20 cellular contexts compared by ENCODE assay signal in the genomic region with DNA sequence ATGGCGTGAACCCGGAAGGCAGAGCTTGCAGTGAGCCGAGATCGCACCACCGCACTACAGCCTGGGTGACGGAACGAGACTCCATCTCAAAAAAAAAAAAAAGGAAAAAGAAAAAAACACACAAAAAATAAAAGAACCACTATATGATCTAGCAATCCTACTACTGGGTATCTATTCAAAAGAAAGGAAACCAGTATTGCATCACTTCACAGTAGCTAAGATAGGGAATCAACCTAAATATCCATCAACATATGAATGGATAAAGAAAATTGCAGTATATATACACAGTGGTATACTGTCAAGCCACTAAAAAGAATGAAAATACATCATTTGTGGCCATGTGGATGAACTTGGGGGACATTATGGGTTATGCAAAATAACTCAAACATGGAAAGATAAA. TPM values are rescaled to one million over a fixed set of nuclear protein-coding genes. Genes with fewer than 3 reads are reported as not detected.
A peak's percentile ranks its signal among the peaks of the same experiment; 100 is the strongest.
DNase-seq lines count a peak whose midpoint lies in the region; ATAC-seq, FAIRE-seq and TF ChIP-seq lines count a peak whose summit lies in the region.
"Had no signal": no experiment of that assay in that cellular context is flagged by ENCODE, and none has a peak within 500 bp of the region (broad histone marks: within the 10 kb centered on the region; RNA-seq: fewer than 3 reads in every experiment).

No MANE protein-coding gene starts in this region.

- H3K4me1 Mint-ChIP-seq in activated T-cell treated with anti-CD3 and anti-CD28 coated beads, Interleukin-2, amount 50 U/mL, for 72 hours (ENCODE audit: low read depth), result peaks cover 10% of the 10 kb centered on the region
- H3K4me1 Mint-ChIP-seq in activated T-cell treated with anti-CD3 and anti-CD28 coated beads, Interleukin-2, amount 50 U/mL, for 4 hours (ENCODE audit: low read depth), result peaks cover 5% of the 10 kb centered on the region
- H3K4me1 Mint-ChIP-seq in stimulated activated naive CD8-positive, alpha-beta T cell treated with anti-CD3 and anti-CD28 coated beads, Interleukin-15, Interleukin-2, amounts not matched to agents 100 ng/mL and 50 ng/mL, for 24 hours (ENCODE audit: low read depth), result peaks cover 21% of the 10 kb centered on the region
- H3K4me1 Mint-ChIP-seq in stimulated activated naive CD8-positive, alpha-beta T cell treated with anti-CD3 and anti-CD28 coated beads, Interleukin-15, amount 100 ng/mL, for 72 hours, result peaks cover 28% of the 10 kb centered on the region
- peaks cover 18 to 23% of the 10 kb centered on the region in 2 donors for H3K4me1 Mint-ChIP-seq in stimulated activated naive B cell treated with anti-CD40 and anti-IgM and Interleukin-4, amounts not matched to agents 10 μg/mL and 1 μg/mL and 100 μg/mL, for 72 hours

- no peak overlapping the region for H3K4me3 ChIP-seq in K562
- H3K4me3 ChIP-seq: MG63 had no signal

- peaks cover under 1 to 4% of the 10 kb centered on the region in 2 donors for H3K9me3 Mint-ChIP-seq in activated T-cell treated with anti-CD3 and anti-CD28 coated beads, Interleukin-2, amount 50 U/mL, for 72 hours
- no peaks in the 10 kb centered on the region for H3K9me3 Mint-ChIP-seq in activated T-cell treated with anti-CD3 and anti-CD28 coated beads, Interleukin-2, amount 50 U/mL, for 4 hours
- H3K9me3 Mint-ChIP-seq in stimulated activated naive CD8-positive, alpha-beta T cell treated with anti-CD3 and anti-CD28 coated beads, Interleukin-15, Interleukin-2, amounts not matched to agents 100 ng/mL and 50 ng/mL, for 24 hours, result peaks cover 4% of the 10 kb centered on the region
- peaks cover 8 to 24% of the 10 kb centered on the region in 2 donors for H3K9me3 Mint-ChIP-seq in stimulated activated naive CD8-positive, alpha-beta T cell treated with anti-CD3 and anti-CD28 coated beads, Interleukin-15, amount 100 ng/mL, for 72 hours
- H3K9me3 Mint-ChIP-seq in stimulated activated naive B cell treated with anti-CD40 and anti-IgM and Interleukin-4, amounts not matched to agents 10 μg/mL and 1 μg/mL and 100 μg/mL, for 72 hours, result peaks cover 15% of the 10 kb centered on the region in 2 donors

- no peak overlapping the region for H3K9ac ChIP-seq in K562 (ENCODE audit: insufficient read depth in 1 of 2, low read depth in 2 of 2, low read length in 2 of 2)

- no peak for TF ChIP-seq RAD21 in K562 (CRISPR knock-in tag; conservative IDR thresholded peaks at IDR 0.05 in 1 of 2, IDR thresholded peaks at IDR 0.05 in 1 of 2)

- no CpG with 5 or more reads among the region's 7 CpGs for WGBS in K562 (ENCODE audit: insufficient coverage, low coverage, missing lambda C conversion rate)

- H3K9me3 ChIP-seq in K562 (replicated peaks; ENCODE audit: control insufficient read depth, insufficient read depth, low read depth, low read length), result no peaks in the 10 kb centered on the region; the same call in 1 of the 2 replicates

- POLR2A ChIA-PET in K562 (lab: Yijun Ruan, JAX), result no interaction called here

- CTCF ChIA-PET in K562 (lab: Yijun Ruan, JAX; ENCODE audit: low intra/inter-chr PET ratio), result no interaction called here

- peaks cover 59% of the 10 kb centered on the region for H3K36me3 ChIP-seq in K562 (ENCODE audit: control insufficient read depth, insufficient read depth, low read length)

- no peaks in the 10 kb centered on the region for H3K9me1 ChIP-seq in K562 (ENCODE audit: control insufficient read depth, insufficient read depth, low read length)

- H3K27ac Mint-ChIP-seq in activated T-cell treated with anti-CD3 and anti-CD28 coated beads, Interleukin-2, amount 50 U/mL, for 72 hours, result peak overlapping the region; percentile 17
- peak overlapping the region; percentile 22 for H3K27ac Mint-ChIP-seq in stimulated activated naive CD8-positive, alpha-beta T cell treated with anti-CD3 and anti-CD28 coated beads, Interleukin-15, Interleukin-2, amounts not matched to agents 100 ng/mL and 50 ng/mL, for 24 hours
- H3K27ac Mint-ChIP-seq in stimulated activated naive CD8-positive, alpha-beta T cell treated with anti-CD3 and anti-CD28 coated beads, Interleukin-15, amount 100 ng/mL, for 72 hours, result no peak overlapping the region
- peak overlapping the region; percentile 3 for H3K27ac Mint-ChIP-seq in stimulated activated naive B cell treated with anti-CD40 and anti-IgM and Interleukin-4, amounts not matched to agents 10 μg/mL and 1 μg/mL and 100 μg/mL, for 72 hours

- no peaks in the 10 kb centered on the region; the same call in 2 of the 3 replicates for H3K79me2 ChIP-seq in K562 (ENCODE audit: control insufficient read depth, insufficient read depth, low read length)

- TF ChIP-seq CTCF in K562 (IDR thresholded peaks at IDR 0.05 in 2 of 3, conservative IDR thresholded peaks at IDR 0.05 in 1 of 3; ENCODE audit: insufficient read depth in 2 of 3, low read depth in 1 of 3, low read length in 3 of 3), result no peak

- H3K4me1 ChIP-seq in K562 (replicated peaks in 1 of 2; ENCODE audit: control insufficient read depth in 2 of 2, insufficient read depth in 2 of 2, low read length in 2 of 2), result no peaks in the 10 kb centered on the region

- H3K4me3 Mint-ChIP-seq in activated T-cell treated with anti-CD3 and anti-CD28 coated beads, Interleukin-2, amount 50 U/mL, for 72 hours, result no peak overlapping the region
- H3K4me3 Mint-ChIP-seq in activated T-cell treated with anti-CD3 and anti-CD28 coated beads, Interleukin-2, amount 50 U/mL, for 4 hours, result no peak overlapping the region
- no peak overlapping the region for H3K4me3 Mint-ChIP-seq in stimulated activated naive CD8-positive, alpha-beta T cell treated with anti-CD3 and anti-CD28 coated beads, Interleukin-15, Interleukin-2, amounts not matched to agents 100 ng/mL and 50 ng/mL, for 24 hours
- no peak overlapping the region for H3K4me3 Mint-ChIP-seq in stimulated activated naive CD8-positive, alpha-beta T cell treated with anti-CD3 and anti-CD28 coated beads, Interleukin-15, amount 100 ng/mL, for 72 hours
- H3K4me3 Mint-ChIP-seq in stimulated activated naive B cell treated with anti-CD40 and anti-IgM and Interleukin-4, amounts not matched to agents 10 μg/mL and 1 μg/mL and 100 μg/mL, for 72 hours, result no peak overlapping the region
- H3K4me3 Mint-ChIP-seq: CD4-positive, CD25-positive, alpha-beta regulatory T cell had no signal

- no peak for DNase-seq in activated T-cell treated with anti-CD3 and anti-CD28 coated beads, Interleukin-2, amount 50 U/mL, for 72 hours
- DNase-seq in activated T-cell treated with anti-CD3 and anti-CD28 coated beads, Interleukin-2, amount 50 U/mL, for 4 hours, result no peak
- DNase-seq in stimulated activated naive CD8-positive, alpha-beta T cell treated with anti-CD3 and anti-CD28 coated beads, Interleukin-15, amount 100 ng/mL, for 72 hours, result no peak
- no peak for DNase-seq in K562 (ENCODE audit: extremely low read depth in 1 of 4, low spot score in 3 of 4)
- DNase-seq in stimulated activated naive B cell treated with anti-CD40 and anti-IgM and Interleukin-4, amounts not matched to agents 10 μg/mL and 1 μg/mL and 100 μg/mL, for 72 hours, result no peak
- no peak for DNase-seq in globus pallidus (ENCODE audit: low spot score)
- DNase-seq: CD4-positive, CD25-positive, alpha-beta regulatory T cell; DMS53; KG1; MG63; NCI-H1105 treated with DMSO at 0.1 percent for 48 hours; NCI-H2029; NCI-H2227 treated with DMSO at 0.1 percent for 48 hours; NCI-H69; SHP77 had no signal

- H4K20me1 ChIP-seq in K562 (replicated peaks; ENCODE audit: control insufficient read depth, insufficient read depth, low read length), result no peaks in the 10 kb centered on the region

- no peak for ATAC-seq in activated T-cell treated with anti-CD3 and anti-CD28 coated beads, Interleukin-2, amount 50 U/mL, for 72 hours (replicated peaks in 1 of 2)
- ATAC-seq in activated T-cell treated with anti-CD3 and anti-CD28 coated beads, Interleukin-2, amount 50 U/mL, for 4 hours, result no peak
- no peak for ATAC-seq in stimulated activated naive CD8-positive, alpha-beta T cell treated with anti-CD3 and anti-CD28 coated beads, Interleukin-15, amount 100 ng/mL, for 72 hours
- no peak for ATAC-seq in K562
- ATAC-seq in stimulated activated naive B cell treated with anti-CD40 and anti-IgM and Interleukin-4, amounts not matched to agents 10 μg/mL and 1 μg/mL and 100 μg/mL, for 72 hours (replicated peaks), result no peak
- ATAC-seq in HG02571 (IDR thresholded peaks at IDR 0.05; ENCODE audit: unreplicated experiment), result no peak
- ATAC-seq: Panc1 had no signal

- peaks cover 30 to 69% of the 10 kb centered on the region in 2 donors for H3K36me3 Mint-ChIP-seq in activated T-cell treated with anti-CD3 and anti-CD28 coated beads, Interleukin-2, amount 50 U/mL, for 72 hours (ENCODE audit: insufficient read depth in 2 of 2)
- peaks cover 78% of the 10 kb centered on the region for H3K36me3 Mint-ChIP-seq in activated T-cell treated with anti-CD3 and anti-CD28 coated beads, Interleukin-2, amount 50 U/mL, for 4 hours (ENCODE audit: insufficient read depth)
- peaks cover 93% of the 10 kb centered on the region for H3K36me3 Mint-ChIP-seq in stimulated activated naive CD8-positive, alpha-beta T cell treated with anti-CD3 and anti-CD28 coated beads, Interleukin-15, Interleukin-2, amounts not matched to agents 100 ng/mL and 50 ng/mL, for 24 hours (ENCODE audit: low read depth)
- H3K36me3 Mint-ChIP-seq in stimulated activated naive B cell treated with anti-CD40 and anti-IgM and Interleukin-4, amounts not matched to agents 10 μg/mL and 1 μg/mL and 100 μg/mL, for 72 hours, result peaks cover 73 to 85% of the 10 kb centered on the region in 2 donors

- H3K27me3 ChIP-seq in K562 (ENCODE audit: control insufficient read depth in 2 of 2, insufficient read depth in 2 of 2, low read length in 2 of 2), result no peaks in the 10 kb centered on the region
- H3K27me3 ChIP-seq: MG63 had no signal

- no TSS peak for BruUV-seq in K562 (replicated peaks; lab: Mats Ljungman, UMichigan)

- in situ Hi-C loops in K562 (cut with MboI), result no loop called here

- no peak overlapping the region for H3K27ac ChIP-seq in K562 (ENCODE audit: extremely low read depth, low read depth, low read length)
- H3K27ac ChIP-seq: RWPE1 had no signal

- no peak overlapping the region for H3K4me2 ChIP-seq in K562 (ENCODE audit: insufficient read depth, low read length)

- H3K27me3 Mint-ChIP-seq in activated T-cell treated with anti-CD3 and anti-CD28 coated beads, Interleukin-2, amount 50 U/mL, for 72 hours (ENCODE audit: low read depth), result no peaks in the 10 kb centered on the region
- H3K27me3 Mint-ChIP-seq in activated T-cell treated with anti-CD3 and anti-CD28 coated beads, Interleukin-2, amount 50 U/mL, for 4 hours (ENCODE audit: low read depth), result no peaks in the 10 kb centered on the region
- no peaks in the 10 kb centered on the region for H3K27me3 Mint-ChIP-seq in stimulated activated naive CD8-positive, alpha-beta T cell treated with anti-CD3 and anti-CD28 coated beads, Interleukin-15, Interleukin-2, amounts not matched to agents 100 ng/mL and 50 ng/mL, for 24 hours
- no peaks in the 10 kb centered on the region for H3K27me3 Mint-ChIP-seq in stimulated activated naive CD8-positive, alpha-beta T cell treated with anti-CD3 and anti-CD28 coated beads, Interleukin-15, amount 100 ng/mL, for 72 hours
- H3K27me3 Mint-ChIP-seq in stimulated activated naive B cell treated with anti-CD40 and anti-IgM and Interleukin-4, amounts not matched to agents 10 μg/mL and 1 μg/mL and 100 μg/mL, for 72 hours, result no peaks in the 10 kb centered on the region
- H3K27me3 Mint-ChIP-seq: CD4-positive, CD25-positive, alpha-beta regulatory T cell had no signal

- TF ChIP-seq EP300 in K562 (IDR thresholded peaks at IDR 0.05; ENCODE audit: low read length), result no peak

- no peak for TF ChIP-seq POLR2A in K562 (conservative IDR thresholded peaks at IDR 0.05)

- intact Hi-C loops in K562 (cut with micrococcal nuclease), result no loop called here

- H2AFZ ChIP-seq in K562 (ENCODE audit: low read depth, low read length), result no peak overlapping the region

- no peak for FAIRE-seq in K562 (lab: Jason Lieb, UNC)
- FAIRE-seq: H54 had no signal

RNA-seq across cellular contexts. Expression of a gene that starts 37.9 kb away (rescaled TPM):
- 10 to 100 TPM; 10.4 to 12.4 TPM for total RNA-seq in activated T-cell treated with anti-CD3 and anti-CD28 coated beads, Interleukin-2, amount 50 U/mL, for 72 hours
- 10 to 100 TPM; 29.2 to 44.7 (median 35.8) TPM for total RNA-seq in activated T-cell treated with anti-CD3 and anti-CD28 coated beads, Interleukin-2, amount 50 U/mL, for 4 hours
- 17.0 and 32.8 TPM in 2 replicates for total RNA-seq in K562 (2011; cell fraction: chromatin; rRNA removed; ENCODE audit: low replicate concordance)
- 11.8 and 14.9 TPM in 2 replicates for total RNA-seq in K562 (2011; cell fraction: nucleolus; rRNA removed)
- total RNA-seq in K562 (2011; cell fraction: nucleoplasm; rRNA removed), result 22.3 and 41.6 TPM in 2 replicates
- total RNA-seq in K562 (2014; rRNA removed) (40.4 and 44.3 TPM in 2 replicates), K562 (2014; rRNA removed; fragmentation: Illumina TruSeq; extraction: Trizol) (37.4 and 43.3 TPM in 2 replicates), K562 (2015; rRNA removed; fragmentation: Illumina TruSeq; extraction: Trizol) (38.9 and 44.7 TPM in 2 replicates), K562 (2021) (24.9 and 28.3 TPM in 2 replicates)
- polyA plus RNA-seq in K562 (2011; rRNA removed) (28.6 and 39.0 TPM in 2 replicates), K562 (2014; fragmentation: Illumina TruSeq; extraction: Trizol) (30.7 and 34.7 TPM in 2 replicates), K562 (2014; fragmentation: Nextera tagmentation; extraction: Ambion mirVana) (1 to 10 TPM; 9.1 to 9.9 TPM), K562 (2014; rRNA removed) (46.5 and 55.6 TPM in 2 replicates)
- 27.0 and 29.4 TPM in 2 replicates for polyA plus RNA-seq in K562 (2011; cell fraction: cytosol; rRNA removed)
- 12.6 and 13.0 TPM in 2 replicates for polyA plus RNA-seq in K562 (2011; cell fraction: nucleus; rRNA removed)
- 30.8 and 32.2 TPM in 2 replicates for polyA plus RNA-seq in K562 (2012)
- polyA minus RNA-seq in K562 (2011; rRNA and poly(A)+ RNA removed), result 20.9 and 23.4 TPM in 2 replicates
- polyA minus RNA-seq in K562 (2011; cell fraction: cytosol; rRNA and poly(A)+ RNA removed), result 14.1 TPM in 2 replicates
- polyA minus RNA-seq in K562 (2011; cell fraction: nucleus; rRNA and poly(A)+ RNA removed), result 7.4 and 12.0 TPM in 2 replicates

RNA-seq across cellular contexts. Expression of a gene that starts 57.5 kb away (rescaled TPM):
- 100 to 1,000 TPM; 125 to 143 TPM for total RNA-seq in activated T-cell treated with anti-CD3 and anti-CD28 coated beads, Interleukin-2, amount 50 U/mL, for 72 hours
- 10 to 100 TPM; 55.2 to 71.1 (median 59.5) TPM for total RNA-seq in activated T-cell treated with anti-CD3 and anti-CD28 coated beads, Interleukin-2, amount 50 U/mL, for 4 hours
- 48.7 and 75.1 TPM in 2 replicates for total RNA-seq in K562 (2011; cell fraction: chromatin; rRNA removed; ENCODE audit: low replicate concordance)
- total RNA-seq in K562 (2011; cell fraction: nucleolus; rRNA removed), result 20.5 and 29.2 TPM in 2 replicates
- total RNA-seq in K562 (2011; cell fraction: nucleoplasm; rRNA removed), result 33.9 and 56.9 TPM in 2 replicates
- 10.3 and 17.8 TPM in 2 replicates for total RNA-seq in K562 (2014; rRNA removed)
- total RNA-seq in K562 (2014; rRNA removed; fragmentation: Illumina TruSeq; extraction: Trizol), result 29.4 and 32.3 TPM in 2 replicates
- total RNA-seq in K562 (2015; rRNA removed; fragmentation: Illumina TruSeq; extraction: Trizol), result 19.5 and 20.0 TPM in 2 replicates
- total RNA-seq in K562 (2021), result 30.8 and 34.6 TPM in 2 replicates
- polyA plus RNA-seq in K562 (2011; rRNA removed), result 50.5 and 51.3 TPM in 2 replicates
- polyA plus RNA-seq in K562 (2011; cell fraction: cytosol; rRNA removed), result 31.8 and 35.3 TPM in 2 replicates
- polyA plus RNA-seq in K562 (2011; cell fraction: nucleus; rRNA removed), result 57.7 and 83.1 TPM in 2 replicates
- 20.1 and 25.2 TPM in 2 replicates for polyA plus RNA-seq in K562 (2012)
- polyA plus RNA-seq in K562 (2014; fragmentation: Illumina TruSeq; extraction: Trizol), result 24.7 and 31.8 TPM in 2 replicates
- polyA plus RNA-seq in K562 (2014; fragmentation: Nextera tagmentation; extraction: Ambion mirVana), result 10 to 100 TPM in 1 of 2 experiments, 1 to 10 TPM in 1; 8.9 to 14.7 TPM
- polyA plus RNA-seq in K562 (2014; rRNA removed), result 15.5 and 23.9 TPM in 2 replicates
- 69.4 and 73.2 TPM in 2 replicates for polyA minus RNA-seq in K562 (2011; rRNA and poly(A)+ RNA removed)
- polyA minus RNA-seq in K562 (2011; cell fraction: cytosol; rRNA and poly(A)+ RNA removed), result 17.4 and 30.7 TPM in 2 replicates
- 23.8 and 52.6 TPM in 2 replicates for polyA minus RNA-seq in K562 (2011; cell fraction: nucleus; rRNA and poly(A)+ RNA removed)

Comparison
In these comparisons a context has a peak if more than half of its experiments do, and no peak if none do; other contexts are left out.
1. H3K27ac Mint-ChIP-seq: peak in activated T-cell treated with anti-CD3 and anti-CD28 coated beads, Interleukin-2, amount 50 U/mL, for 72 hours (single experiment), stimulated activated naive CD8-positive, alpha-beta T cell treated with anti-CD3 and anti-CD28 coated beads, Interleukin-15, Interleukin-2, amounts not matched to agents 100 ng/mL and 50 ng/mL, for 24 hours (single experiment) and stimulated activated naive B cell treated with anti-CD40 and anti-IgM and Interleukin-4, amounts not matched to agents 10 μg/mL and 1 μg/mL and 100 μg/mL, for 72 hours (single experiment); none in stimulated activated naive CD8-positive, alpha-beta T cell treated with anti-CD3 and anti-CD28 coated beads, Interleukin-15, amount 100 ng/mL, for 72 hours (0 of 2).